In genomic region chr4:895596-895995, GRCh38 we compare ENCODE assay signal across 1 cellular context.
TF ChIP-seq lines count a peak whose summit lies in the region.

No MANE protein-coding gene starts in this region.

TF ChIP-seq in GM12878, 131 proteins besides CTCF, POLR2A, EP300 and RAD21:
- TF ChIP-seq TBL1XR1 (IDR thresholded peaks at IDR 0.05; ENCODE audit: low read depth, low read length) (no peak), SP1 (IDR thresholded peaks at IDR 0.05; ENCODE audit: low read depth, low read length) (no peak), STAT1 (conservative IDR thresholded peaks at IDR 0.05) (no peak), TCF3 (IDR thresholded peaks at IDR 0.05; ENCODE audit: borderline replicate concordance, insufficient read depth, low read depth, low read length) (no peak), EED (IDR thresholded peaks at IDR 0.05; ENCODE audit: low read depth) (no peak), MYC (IDR thresholded peaks at IDR 0.05; ENCODE audit: insufficient read depth, insufficient read length, insufficient replicate concordance, low read length, severe bottlenecking) (no peak), WRNIP1 (IDR thresholded peaks at IDR 0.05; ENCODE audit: borderline replicate concordance, low read depth, low read length) (no peak), SUZ12 (IDR thresholded peaks at IDR 0.05; ENCODE audit: unreplicated experiment) (no peak), ZNF384 (IDR thresholded peaks at IDR 0.05; ENCODE audit: borderline replicate concordance, low read depth, low read length) (no peak), POU2F2 (IDR thresholded peaks at IDR 0.05; ENCODE audit: borderline replicate concordance, low read depth, low read length) (no peak), GATAD2B (conservative IDR thresholded peaks at IDR 0.05; ENCODE audit: low read depth) (no peak), NR2C2 (IDR thresholded peaks at IDR 0.05; ENCODE audit: borderline replicate concordance, control insufficient read depth, insufficient read length, low read depth) (no peak), SMAD5 (IDR thresholded peaks at IDR 0.05; ENCODE audit: low read depth) (no peak), USF2 (IDR thresholded peaks at IDR 0.05; ENCODE audit: borderline replicate concordance, low read depth, low read length) (no peak), MEF2A (IDR thresholded peaks at IDR 0.05; ENCODE audit: insufficient read depth, low read depth, low read length) (no peak), NKRF (conservative IDR thresholded peaks at IDR 0.05) (no peak), PKNOX1 (IDR thresholded peaks at IDR 0.05) (no peak), KAT2A (conservative IDR thresholded peaks at IDR 0.05; ENCODE audit: control insufficient read depth, low read depth, low read length) (no peak)
- TF ChIP-seq, protein P1, sequence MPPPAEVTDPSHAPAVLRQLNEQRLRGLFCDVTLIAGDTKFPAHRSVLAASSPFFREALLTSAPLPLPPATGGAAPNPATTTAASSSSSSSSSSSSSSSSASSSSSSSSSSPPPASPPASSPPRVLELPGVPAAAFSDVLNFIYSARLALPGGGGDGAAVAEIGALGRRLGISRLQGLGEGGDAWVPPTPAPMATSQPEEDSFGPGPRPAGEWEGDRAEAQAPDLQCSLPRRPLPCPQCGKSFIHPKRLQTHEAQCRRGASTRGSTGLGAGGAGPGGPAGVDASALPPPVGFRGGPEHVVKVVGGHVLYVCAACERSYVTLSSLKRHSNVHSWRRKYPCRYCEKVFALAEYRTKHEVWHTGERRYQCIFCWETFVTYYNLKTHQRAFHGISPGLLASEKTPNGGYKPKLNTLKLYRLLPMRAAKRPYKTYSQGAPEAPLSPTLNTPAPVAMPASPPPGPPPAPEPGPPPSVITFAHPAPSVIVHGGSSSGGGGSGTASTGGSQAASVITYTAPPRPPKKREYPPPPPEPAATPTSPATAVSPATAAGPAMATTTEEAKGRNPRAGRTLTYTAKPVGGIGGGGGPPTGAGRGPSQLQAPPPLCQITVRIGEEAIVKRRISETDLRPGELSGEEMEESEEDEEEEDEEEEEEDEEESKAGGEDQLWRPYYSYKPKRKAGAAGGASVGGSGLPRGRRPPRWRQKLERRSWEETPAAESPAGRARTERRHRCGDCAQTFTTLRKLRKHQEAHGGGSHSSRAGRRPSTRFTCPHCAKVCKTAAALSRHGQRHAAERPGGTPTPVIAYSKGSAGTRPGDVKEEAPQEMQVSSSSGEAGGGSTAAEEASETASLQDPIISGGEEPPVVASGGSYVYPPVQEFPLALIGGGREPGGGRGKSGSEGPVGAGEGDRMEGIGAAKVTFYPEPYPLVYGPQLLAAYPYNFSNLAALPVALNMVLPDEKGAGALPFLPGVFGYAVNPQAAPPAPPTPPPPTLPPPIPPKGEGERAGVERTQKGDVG (CRISPR knock-in tag; IDR thresholded peaks at IDR 0.05) = no peak
- TF ChIP-seq, protein P2, sequence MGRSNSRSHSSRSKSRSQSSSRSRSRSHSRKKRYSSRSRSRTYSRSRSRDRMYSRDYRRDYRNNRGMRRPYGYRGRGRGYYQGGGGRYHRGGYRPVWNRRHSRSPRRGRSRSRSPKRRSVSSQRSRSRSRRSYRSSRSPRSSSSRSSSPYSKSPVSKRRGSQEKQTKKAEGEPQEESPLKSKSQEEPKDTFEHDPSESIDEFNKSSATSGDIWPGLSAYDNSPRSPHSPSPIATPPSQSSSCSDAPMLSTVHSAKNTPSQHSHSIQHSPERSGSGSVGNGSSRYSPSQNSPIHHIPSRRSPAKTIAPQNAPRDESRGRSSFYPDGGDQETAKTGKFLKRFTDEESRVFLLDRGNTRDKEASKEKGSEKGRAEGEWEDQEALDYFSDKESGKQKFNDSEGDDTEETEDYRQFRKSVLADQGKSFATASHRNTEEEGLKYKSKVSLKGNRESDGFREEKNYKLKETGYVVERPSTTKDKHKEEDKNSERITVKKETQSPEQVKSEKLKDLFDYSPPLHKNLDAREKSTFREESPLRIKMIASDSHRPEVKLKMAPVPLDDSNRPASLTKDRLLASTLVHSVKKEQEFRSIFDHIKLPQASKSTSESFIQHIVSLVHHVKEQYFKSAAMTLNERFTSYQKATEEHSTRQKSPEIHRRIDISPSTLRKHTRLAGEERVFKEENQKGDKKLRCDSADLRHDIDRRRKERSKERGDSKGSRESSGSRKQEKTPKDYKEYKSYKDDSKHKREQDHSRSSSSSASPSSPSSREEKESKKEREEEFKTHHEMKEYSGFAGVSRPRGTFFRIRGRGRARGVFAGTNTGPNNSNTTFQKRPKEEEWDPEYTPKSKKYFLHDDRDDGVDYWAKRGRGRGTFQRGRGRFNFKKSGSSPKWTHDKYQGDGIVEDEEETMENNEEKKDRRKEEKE (IDR thresholded peaks at IDR 0.05) = no peak
